11 cellular contexts compared by ENCODE assay signal in the genomic region with DNA sequence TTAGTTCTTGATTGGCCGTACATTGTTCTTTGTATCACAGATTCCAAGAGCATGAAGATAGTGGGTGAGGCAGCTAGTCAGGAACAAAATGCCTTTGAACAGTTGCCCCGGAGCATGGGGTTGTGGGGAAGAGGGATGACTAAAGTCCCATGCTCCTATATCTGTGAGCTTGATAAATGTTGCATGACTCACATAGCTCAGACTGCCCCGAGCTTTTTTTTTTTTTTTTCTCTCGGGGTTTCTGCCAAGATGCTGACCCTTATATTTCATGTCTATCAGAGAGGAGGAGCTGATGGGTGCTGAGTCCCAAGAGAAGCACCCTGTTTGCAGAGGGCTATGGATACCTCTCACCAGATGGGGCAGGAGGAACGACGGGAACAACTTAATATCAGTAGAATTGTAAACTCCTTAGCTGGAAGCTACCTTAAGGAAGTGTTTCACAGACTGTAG. TPM values are rescaled to one million over a fixed set of nuclear protein-coding genes. Genes with fewer than 3 reads are reported as not detected.
DNase-seq lines count a peak whose midpoint lies in the region; ATAC-seq, FAIRE-seq and TF ChIP-seq lines count a peak whose summit lies in the region.
"Had no signal": no experiment of that assay in that cellular context is flagged by ENCODE, and none has a peak within 500 bp of the region (broad histone marks: within the 10 kb centered on the region; RNA-seq: fewer than 3 reads in every experiment).

No MANE protein-coding gene starts in this region.

- DNase-seq in AG10803 (ENCODE audit: low read depth) (peak; percentile 86), MV-4-11 (lab: John Stamatoyannopoulos, UW) (peak; percentile 48), endothelial cell of umbilical vein (ENCODE audit: low read depth, low spot score) (peak; percentile 88), mucosa of descending colon (no peak), H7 (no peak), KG1 (lab: John Stamatoyannopoulos, UW) (no peak), T-helper 1 cell (no peak)
- DNase-seq: activated CD8-positive, alpha-beta memory T cell treated with anti-CD3 and anti-CD28 coated beads, Interleukin-2, amount 50 U/mL, for 48 hours; effector memory CD8-positive, alpha-beta T cell had no signal

- dilution Hi-C loops in endothelial cell of umbilical vein (cut with MboI; ENCODE audit: extremely low pct_ligation_motif_present, low sequenced_read_pairs), result no loop called here

- no peaks in the 10 kb centered on the region for H3K9me1 ChIP-seq in endothelial cell of umbilical vein (replicated peaks; ENCODE audit: control insufficient read depth, extremely low read depth, insufficient read depth, low read length)

- H3K9me3 ChIP-seq in endothelial cell of umbilical vein (replicated peaks; ENCODE audit: control insufficient read depth, insufficient read depth, low read length) (no peaks in the 10 kb centered on the region), mucosa of descending colon (no peaks in the 10 kb centered on the region)

- intact Hi-C loops in endothelial cell of umbilical vein (cut with micrococcal nuclease), result no loop called here
- intact Hi-C loops in mucosa of descending colon (cut with DNase I, micrococcal nuclease), result no loop called here

- BruUV-seq in endothelial cell of umbilical vein (replicated peaks; lab: Mats Ljungman, UMichigan), result no TSS peak

- no peak overlapping the region for H3K4me2 ChIP-seq in endothelial cell of umbilical vein (ENCODE audit: insufficient read depth, low read length)
- H3K4me2 ChIP-seq: neural progenitor cell had no signal

- H3K4me1 ChIP-seq in endothelial cell of umbilical vein (ENCODE audit: control insufficient read depth, extremely low read depth, insufficient read depth, low read length), result peaks cover 8% of the 10 kb centered on the region
- no peaks in the 10 kb centered on the region for H3K4me1 ChIP-seq in mucosa of descending colon (ENCODE audit: low read depth)
- H3K4me1 ChIP-seq: neural progenitor cell had no signal

- H3K36me3 ChIP-seq in endothelial cell of umbilical vein (ENCODE audit: control insufficient read depth in 2 of 2, extremely low read depth in 1 of 2, insufficient read depth in 2 of 2, low read length in 2 of 2) (no peaks in the 10 kb centered on the region), mucosa of descending colon (ENCODE audit: low read depth) (no peaks in the 10 kb centered on the region), H7 (replicated peaks; ENCODE audit: control insufficient read depth, insufficient read depth, low read length) (no peaks in the 10 kb centered on the region)
- H3K36me3 ChIP-seq: neural progenitor cell had no signal

- POLR2A ChIA-PET in endothelial cell of umbilical vein (lab: Charles Lee), result interaction anchor here (0.5 to 1.2 kb wide), 11 partner anchors 19 to 657 kb away, joined by 3 to 26 read pairs (median 4); a partner anchor contains a TSS

- FAIRE-seq in endothelial cell of umbilical vein (lab: Jason Lieb, UNC), result peak; percentile 47

- peak; percentile 60 for ATAC-seq in mucosa of descending colon
- ATAC-seq in GM21825 (IDR thresholded peaks at IDR 0.05; ENCODE audit: unreplicated experiment), result no peak
- ATAC-seq: effector memory CD8-positive, alpha-beta T cell had no signal

- no peaks in the 10 kb centered on the region for H4K20me1 ChIP-seq in endothelial cell of umbilical vein (replicated peaks; ENCODE audit: control insufficient read depth, extremely low read depth, insufficient read depth, low read length)

- H3K27ac ChIP-seq in endothelial cell of umbilical vein (ENCODE audit: insufficient read depth, low read depth, low read length), result peak overlapping the region; percentile 23
- H3K27ac ChIP-seq: neural progenitor cell had no signal

- H3K79me2 ChIP-seq in endothelial cell of umbilical vein (ENCODE audit: control insufficient read depth, insufficient read depth, low read length), result no peaks in the 10 kb centered on the region

- CTCF ChIA-PET in endothelial cell of umbilical vein (lab: Charles Lee), result interaction anchor here (0.6 to 5.3 kb wide), 22 partner anchors 10 to 353 kb away, joined by 3 to 49 read pairs (median 5); a partner anchor contains a TSS

- TF ChIP-seq CTCF in AG10803 (conservative IDR thresholded peaks at IDR 0.05; ENCODE audit: low read length) (no peak), endothelial cell of umbilical vein (IDR thresholded peaks at IDR 0.05; ENCODE audit: extremely low read depth in 1 of 2, insufficient read depth in 1 of 2, low read depth in 1 of 2, low read length in 2 of 2) (no peak), mucosa of descending colon (IDR thresholded peaks at IDR 0.05) (no peak)

- H3K9ac ChIP-seq in endothelial cell of umbilical vein (replicated peaks; ENCODE audit: extremely low read depth, insufficient read depth, low read length), result no peak overlapping the region
- H3K9ac ChIP-seq: neural progenitor cell had no signal

- peak; percentile 26 for TF ChIP-seq POLR2A in endothelial cell of umbilical vein (IDR thresholded peaks at IDR 0.05; ENCODE audit: low read depth, low read length)

- peak overlapping the region; percentile 28 for H2AFZ ChIP-seq in endothelial cell of umbilical vein (ENCODE audit: low read depth, low read length)
- H2AFZ ChIP-seq: neural progenitor cell had no signal

- H3K27me3 ChIP-seq in endothelial cell of umbilical vein (ENCODE audit: control insufficient read depth in 2 of 2, insufficient read depth in 2 of 2, low read length in 2 of 2), result no peaks in the 10 kb centered on the region
- no peaks in the 10 kb centered on the region for H3K27me3 ChIP-seq in H7 (ENCODE audit: control insufficient read depth, insufficient read depth, low read length)
- H3K27me3 ChIP-seq: neural progenitor cell had no signal

- H3K4me3 ChIP-seq in AG10803 (ENCODE audit: low read length) (no peak overlapping the region), endothelial cell of umbilical vein (replicated peaks in 1 of 3; ENCODE audit: insufficient read depth in 1 of 3, low read depth in 1 of 3, low read length in 3 of 3) (no peak overlapping the region), mucosa of descending colon (no peak overlapping the region), H7 (ENCODE audit: insufficient read depth, low read depth, low read length) (no peak overlapping the region)
- H3K4me3 ChIP-seq: neural progenitor cell had no signal

TF ChIP-seq in endothelial cell of umbilical vein, 7 proteins besides CTCF, POLR2A, EP300 and RAD21:
- TF ChIP-seq, protein P1, sequence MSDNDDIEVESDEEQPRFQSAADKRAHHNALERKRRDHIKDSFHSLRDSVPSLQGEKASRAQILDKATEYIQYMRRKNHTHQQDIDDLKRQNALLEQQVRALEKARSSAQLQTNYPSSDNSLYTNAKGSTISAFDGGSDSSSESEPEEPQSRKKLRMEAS (IDR thresholded peaks at IDR 0.05; ENCODE audit: insufficient read depth, insufficient read length), result no peak
- TF ChIP-seq FOS (IDR thresholded peaks at IDR 0.05; ENCODE audit: borderline replicate concordance, insufficient read depth, low read length) (peak; percentile 96), JUN (IDR thresholded peaks at IDR 0.05; ENCODE audit: borderline replicate concordance, insufficient read depth, insufficient read length, low read depth) (peak; percentile 73), MYC (IDR thresholded peaks at IDR 0.05; ENCODE audit: low read depth, low read length) (no peak), EZH2 (IDR thresholded peaks at IDR 0.05; ENCODE audit: borderline replicate concordance, low read depth, low read length, severe bottlenecking) (no peak), GATA2 (IDR thresholded peaks at IDR 0.05; ENCODE audit: insufficient read depth, insufficient read length, low read depth, low read length) (peak; percentile 62), POLR2AphosphoS5 (IDR thresholded peaks at IDR 0.05; ENCODE audit: insufficient read depth, low read depth, low read length) (peak; percentile 46)

RNA-seq across cellular contexts. Expression of a gene that starts 40.6 kb away (rescaled TPM):
- total RNA-seq in endothelial cell of umbilical vein (157 and 163 TPM in 2 replicates), mucosa of descending colon (100 to 1,000 TPM; 117 to 131 (median 120) TPM)
- 30.9 and 39.7 TPM in 2 replicates for polyA plus RNA-seq in endothelial cell of umbilical vein
- 48.0 and 64.2 TPM in 2 replicates for polyA plus RNA-seq in endothelial cell of umbilical vein (2011; cell fraction: cytosol; rRNA removed)
- polyA plus RNA-seq in endothelial cell of umbilical vein (2011; cell fraction: nucleus; rRNA removed), result 124 and 146 TPM in 2 replicates
- 47.7 and 57.8 TPM in 2 replicates for polyA plus RNA-seq in endothelial cell of umbilical vein (2012)
- polyA minus RNA-seq in endothelial cell of umbilical vein, result 58.9 and 66.5 TPM in 2 replicates
- 36.9 TPM for polyA minus RNA-seq in endothelial cell of umbilical vein (2011; cell fraction: cytosol; rRNA and poly(A)+ RNA removed)
- polyA minus RNA-seq in endothelial cell of umbilical vein (2011; cell fraction: nucleus; rRNA and poly(A)+ RNA removed), result 109 and 157 TPM in 2 replicates
- 90.1 and 114 TPM in 2 replicates for total RNA-seq in H7 (2014; rRNA removed; shearing (Covaris generic))

Comparison
In these comparisons a context has a peak if more than half of its experiments do, and no peak if none do; other contexts are left out.
1. DNase-seq: peak in AG10803 (single experiment), MV-4-11 (single experiment) and endothelial cell of umbilical vein (single experiment); none in mucosa of descending colon (0 of 3), H7 (single experiment), KG1 (single experiment) and T-helper 1 cell (0 of 5).